In the genomic region with DNA sequence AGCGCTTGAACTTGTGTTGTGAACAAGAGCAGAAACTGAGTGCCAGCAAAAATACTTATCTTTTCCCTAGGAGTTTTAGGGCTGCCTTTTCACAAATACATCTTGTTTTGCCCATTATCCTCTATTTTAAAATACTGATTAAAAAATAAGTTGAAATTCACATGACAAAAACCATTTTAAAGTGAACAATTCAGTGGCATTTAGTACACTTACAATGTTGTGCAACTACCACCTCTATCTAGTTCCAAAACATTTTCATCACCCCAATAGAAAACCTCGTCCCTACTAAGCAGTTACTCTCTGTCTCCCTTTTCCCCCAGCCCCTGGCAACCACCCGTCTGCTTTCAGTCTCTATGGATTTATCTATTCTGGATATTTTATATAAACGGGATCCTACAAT, we compare ENCODE assay signal across 10 cellular contexts. TPM values are rescaled to one million over a fixed set of nuclear protein-coding genes. Genes with fewer than 3 reads are reported as not detected.
DNase-seq lines count a peak whose midpoint lies in the region; ATAC-seq, FAIRE-seq and TF ChIP-seq lines count a peak whose summit lies in the region.
"Had no signal": no experiment of that assay in that cellular context is flagged by ENCODE, and none has a peak within 500 bp of the region (broad histone marks: within the 10 kb centered on the region; RNA-seq: fewer than 3 reads in every experiment).

No MANE protein-coding gene starts in this region.

- H3K36me3 ChIP-seq in kidney (ENCODE audit: control insufficient read depth in 1 of 2, insufficient read depth in 2 of 2, low read length in 2 of 2) (no peaks in the 10 kb centered on the region), stomach (no peaks in the 10 kb centered on the region)

- no peak for FAIRE-seq in kidney (lab: Jason Lieb, UNC)

- H3K4me1 ChIP-seq in kidney (ENCODE audit: control insufficient read depth in 1 of 2, insufficient read depth in 1 of 2, low read depth in 1 of 2, low read length in 2 of 2) = peaks cover 0 to 13% of the 10 kb centered on the region in 2 donors
- H3K4me1 ChIP-seq in stomach = peaks cover 18 to 59% (median 36%) of the 10 kb centered on the region in 4 donors

- WGBS in stomach, 5 donors = 55 to 66% (median 59%) methylated on average over 4 of the region's 4 CpGs

- H3K4me1 Mint-ChIP-seq in T-helper 1 cell treated with Interleukin-12 subunit alpha and Interleukin-12 subunit beta and Interleukin-4 antibody, amounts not matched to agents 30 μg/mL and 1 μg/mL, for 36 hours (ENCODE audit: low read depth) = peaks cover 36% of the 10 kb centered on the region
- H3K4me1 Mint-ChIP-seq in activated naive CD8-positive, alpha-beta T cell treated with anti-CD3 and anti-CD28 coated beads for 36 hours = peaks cover 31% of the 10 kb centered on the region

- intact Hi-C loops in kidney (cut with DNase I) = no loop called here
- intact Hi-C loops in stomach (cut with DNase I; ENCODE audit: low total_unique reads) = no loop called here

- TF ChIP-seq CTCF in kidney (IDR thresholded peaks at IDR 0.05; ENCODE audit: borderline replicate concordance, extremely low read depth, insufficient read depth) (no peak), stomach (IDR thresholded peaks at IDR 0.05) (no peak)

- DNase-seq in T-helper 1 cell = no peak
- no peak for DNase-seq in activated naive CD8-positive, alpha-beta T cell treated with anti-CD3 and anti-CD28 coated beads for 36 hours
- no peak for DNase-seq in kidney
- DNase-seq in stomach = no peak
- no peak for DNase-seq in NCI-H69 (lab: John Stamatoyannopoulos, UW)
- DNase-seq: 8988T; activated CD4-positive, CD25-positive, alpha-beta regulatory T cell had no signal

- H3K27ac Mint-ChIP-seq in T-helper 1 cell treated with Interleukin-12 subunit alpha and Interleukin-12 subunit beta and Interleukin-4 antibody, amounts not matched to agents 30 μg/mL and 1 μg/mL, for 36 hours = no peak overlapping the region
- H3K27ac Mint-ChIP-seq in activated naive CD8-positive, alpha-beta T cell treated with anti-CD3 and anti-CD28 coated beads for 36 hours = no peak overlapping the region

- H3K4me3 Mint-ChIP-seq in T-helper 1 cell treated with Interleukin-12 subunit alpha and Interleukin-12 subunit beta and Interleukin-4 antibody, amounts not matched to agents 30 μg/mL and 1 μg/mL, for 36 hours = peak overlapping the region; percentile 93
- H3K4me3 Mint-ChIP-seq in activated naive CD8-positive, alpha-beta T cell treated with anti-CD3 and anti-CD28 coated beads for 36 hours = peak overlapping the region; percentile 96

- H3K27ac ChIP-seq in kidney (ENCODE audit: low read depth in 2 of 2, low read length in 2 of 2) = peak overlapping the region in 1 of 2 donors; percentile 59
- peak overlapping the region in 4 of 5 donors; percentile 91 to 96 (median 92) for H3K27ac ChIP-seq in stomach

- peaks cover 6% of the 10 kb centered on the region for H3K9me3 Mint-ChIP-seq in T-helper 1 cell treated with Interleukin-12 subunit alpha and Interleukin-12 subunit beta and Interleukin-4 antibody, amounts not matched to agents 30 μg/mL and 1 μg/mL, for 36 hours
- peaks cover 5% of the 10 kb centered on the region for H3K9me3 Mint-ChIP-seq in activated naive CD8-positive, alpha-beta T cell treated with anti-CD3 and anti-CD28 coated beads for 36 hours

- TF ChIP-seq POLR2A in stomach (IDR thresholded peaks at IDR 0.05) = no peak

- no peak for ATAC-seq in GM18867 (IDR thresholded peaks at IDR 0.05; ENCODE audit: unreplicated experiment)
- no peak for ATAC-seq in HG02938 (IDR thresholded peaks at IDR 0.05; ENCODE audit: unreplicated experiment)

- no peaks in the 10 kb centered on the region for H3K9me3 ChIP-seq in kidney (ENCODE audit: control insufficient read depth in 1 of 2, low read length in 2 of 2)
- no peaks in the 10 kb centered on the region for H3K9me3 ChIP-seq in stomach

- no peak for TF ChIP-seq EP300 in stomach (IDR thresholded peaks at IDR 0.05)

- H3K27me3 Mint-ChIP-seq in T-helper 1 cell treated with Interleukin-12 subunit alpha and Interleukin-12 subunit beta and Interleukin-4 antibody, amounts not matched to agents 30 μg/mL and 1 μg/mL, for 36 hours (ENCODE audit: low read depth) = no peaks in the 10 kb centered on the region
- no peaks in the 10 kb centered on the region for H3K27me3 Mint-ChIP-seq in activated naive CD8-positive, alpha-beta T cell treated with anti-CD3 and anti-CD28 coated beads for 36 hours

- peaks cover 9% of the 10 kb centered on the region for H3K36me3 Mint-ChIP-seq in T-helper 1 cell treated with Interleukin-12 subunit alpha and Interleukin-12 subunit beta and Interleukin-4 antibody, amounts not matched to agents 30 μg/mL and 1 μg/mL, for 36 hours (ENCODE audit: low read depth)
- peaks cover 11% of the 10 kb centered on the region for H3K36me3 Mint-ChIP-seq in activated naive CD8-positive, alpha-beta T cell treated with anti-CD3 and anti-CD28 coated beads for 36 hours

- H3K27me3 ChIP-seq in stomach = no peaks in the 10 kb centered on the region

- peak overlapping the region in 1 of 2 donors; percentile 43 for H3K9ac ChIP-seq in kidney (ENCODE audit: low read length in 2 of 2)

- H3K4me3 ChIP-seq in kidney (ENCODE audit: low read length in 2 of 2) = peak overlapping the region; percentile 87 to 98
- H3K4me3 ChIP-seq in stomach = peak overlapping the region; percentile 67 to 99 (median 84)

RNA-seq across cellular contexts. Expression of gene WBP1L, which starts 1.4 kb away (rescaled TPM):
- 10 to 100 TPM; 11.8 to 12.0 TPM for total RNA-seq in activated naive CD8-positive, alpha-beta T cell treated with anti-CD3 and anti-CD28 coated beads for 36 hours
- total RNA-seq in kidney (55.7 TPM), stomach (100 to 1,000 TPM in 1 of 5 donors, 10 to 100 TPM in 4; 25.5 to 140 (median 43.3) TPM)
- polyA plus RNA-seq in kidney (ENCODE audit: insufficient read depth, low read depth, low replicate concordance) (27.8 TPM), stomach (10 to 100 TPM; 15.1 to 27.5 (median 25.4) TPM)

RNA-seq across cellular contexts. Expression of gene SFXN2, which starts 30.7 kb away (rescaled TPM):
- total RNA-seq in activated naive CD8-positive, alpha-beta T cell treated with anti-CD3 and anti-CD28 coated beads for 36 hours = 10 to 100 TPM; 23.6 to 28.0 TPM
- 17.3 TPM for total RNA-seq in kidney
- 72.1 TPM for polyA plus RNA-seq in kidney (ENCODE audit: insufficient read depth, low read depth, low replicate concordance)
- total RNA-seq in stomach = 100 to 1,000 TPM in 1 of 5 donors, 10 to 100 TPM in 3, 1 to 10 TPM in 1; 8.7 to 267 (median 13.2) TPM
- 10 to 100 TPM in 1 of 3 donors, 1 to 10 TPM in 2; 4.7 to 10.7 (median 7.5) TPM for polyA plus RNA-seq in stomach

RNA-seq across cellular contexts. Expression of gene ARL3, which starts 31.0 kb away (rescaled TPM):
- 1 to 10 TPM; 5.7 to 6.2 TPM for total RNA-seq in activated naive CD8-positive, alpha-beta T cell treated with anti-CD3 and anti-CD28 coated beads for 36 hours
- 16.3 TPM for total RNA-seq in kidney
- 28.8 TPM for polyA plus RNA-seq in kidney (ENCODE audit: insufficient read depth, low read depth, low replicate concordance)
- total RNA-seq in stomach = 1 to 10 TPM in 4 of 5 donors, under 1 TPM in 1; 0.58 to 8.4 (median 3.1) TPM
- 10 to 100 TPM in 2 of 3 donors, 1 to 10 TPM in 1; 8.9 to 17.0 (median 11.7) TPM for polyA plus RNA-seq in stomach
